ENCODE assay signal across 8 cellular contexts in the genomic region with DNA sequence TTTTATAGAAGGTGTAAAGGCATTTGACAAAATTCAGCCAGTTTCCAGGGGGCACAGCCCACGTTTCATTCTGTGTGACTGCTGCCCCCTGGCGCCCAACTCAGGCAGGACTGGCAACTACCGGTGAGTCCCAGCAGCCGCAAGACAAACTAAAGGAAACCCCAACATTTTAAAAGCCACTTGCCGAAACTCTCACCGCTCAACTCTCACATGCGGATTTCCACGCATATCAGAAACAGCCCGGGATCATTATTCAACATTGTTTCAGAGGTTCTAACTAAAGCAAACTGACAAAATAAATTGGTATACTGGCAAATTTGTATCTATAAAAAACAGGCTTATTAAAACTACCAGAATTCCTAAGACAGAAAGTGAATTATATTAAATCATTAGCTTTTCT. TPM values are rescaled to one million over a fixed set of nuclear protein-coding genes. Genes with fewer than 3 reads are reported as not detected.
DNase-seq lines count a peak whose midpoint lies in the region; ATAC-seq and TF ChIP-seq lines count a peak whose summit lies in the region.

No MANE protein-coding gene starts in this region.

- peaks cover under 1% of the 10 kb centered on the region for H3K9me3 Mint-ChIP-seq in activated B cell treated with CpG ODN at 0.5 μM for 24 hours

- peak overlapping the region; percentile 58 for H3K4me3 Mint-ChIP-seq in activated B cell treated with CpG ODN at 0.5 μM for 24 hours

- TF ChIP-seq CTCF in activated B cell treated with CpG ODN at 0.5 μM for 24 hours (IDR thresholded peaks at IDR 0.05) (peak; percentile 97), breast epithelium (IDR thresholded peaks at IDR 0.05) (peak; percentile 62 to 88 (median 84))

- intact Hi-C loops in activated B cell treated with CpG ODN at 0.5 μM for 24 hours (cut with micrococcal nuclease) (loop anchor here (1.0 to 10.0 kb wide), 5 partner anchors 49 to 656 kb away; a partner anchor contains a TSS), breast epithelium (cut with DNase I; ENCODE audit: low total_unique reads) (loop anchor here (10.0 kb wide), 1 partner anchor 306 kb away; no protein-coding TSS in a partner anchor)

- H3K36me3 Mint-ChIP-seq in activated B cell treated with CpG ODN at 0.5 μM for 24 hours (ENCODE audit: low read depth), result peaks cover 8% of the 10 kb centered on the region

- H3K27me3 Mint-ChIP-seq in activated B cell treated with CpG ODN at 0.5 μM for 24 hours, result no peaks in the 10 kb centered on the region

- peak overlapping the region in 1 of 3 donors; percentile 23 for H3K4me3 ChIP-seq in breast epithelium

- CTCF ChIA-PET in activated B cell treated with CpG ODN at 0.5 μM for 24 hours (lab: Charles Lee), result interaction anchor here (0.6 to 3.7 kb wide), 10 partner anchors 10 to 320 kb away, joined by 3 to 51 read pairs (median 4); a partner anchor contains a TSS

- peak; percentile 71 for ATAC-seq in activated B cell treated with CpG ODN at 0.5 μM for 24 hours (ENCODE audit: low read depth)
- no peak for ATAC-seq in GM21526 (IDR thresholded peaks at IDR 0.05; ENCODE audit: low FRiP score, unreplicated experiment)

- H3K27ac Mint-ChIP-seq in activated B cell treated with CpG ODN at 0.5 μM for 24 hours, result no peak overlapping the region

- no peak for TF ChIP-seq POLR2A in breast epithelium (IDR thresholded peaks at IDR 0.05)

- no peak overlapping the region for H3K27ac ChIP-seq in breast epithelium

- POLR2A ChIA-PET in activated B cell treated with CpG ODN at 0.5 μM for 24 hours (lab: Charles Lee), result interaction anchor here (0.7 kb wide), 1 partner anchor 279 kb away, joined by 9 read pairs; no protein-coding TSS in a partner anchor

- H3K9me3 ChIP-seq in breast epithelium, result peaks cover 0 to 4% of the 10 kb centered on the region in 2 donors

- DNase-seq in NCI-H2029 treated with DMSO at 0.1 percent for 48 hours (lab: John Stamatoyannopoulos, UW), result peak; percentile 11
- DNase-seq in NCI-H2029 (lab: John Stamatoyannopoulos, UW), result no peak
- peak; percentile 14 for DNase-seq in NCI-H2107 treated with DMSO at 0.1 percent for 48 hours (lab: John Stamatoyannopoulos, UW; ENCODE audit: unreplicated experiment)
- peak; percentile 72 for DNase-seq in activated B cell treated with CpG ODN at 0.5 μM for 24 hours
- DNase-seq in breast epithelium (ENCODE audit: low spot score in 2 of 2), result peak; percentile 63 to 74
- DNase-seq in iris pigment epithelial cell (ENCODE audit: low read depth), result peak; percentile 60
- peak; percentile 72 to 81 for DNase-seq in stimulated activated CD4-positive, alpha-beta T cell treated with anti-CD3 and anti-CD28 coated beads, Interleukin-15, amount 100 ng/mL, for 48 hours (ENCODE audit: low read depth in 2 of 2)

- H3K27me3 ChIP-seq in breast epithelium, result no peaks in the 10 kb centered on the region

- no peaks in the 10 kb centered on the region for H3K36me3 ChIP-seq in breast epithelium

- H3K4me1 Mint-ChIP-seq in activated B cell treated with CpG ODN at 0.5 μM for 24 hours, result peaks cover 10% of the 10 kb centered on the region

- no peaks in the 10 kb centered on the region for H3K4me1 ChIP-seq in breast epithelium

RNA-seq across cellular contexts. Expression of a gene that starts 48.2 kb away (rescaled TPM):
- 22.6 and 23.8 TPM in 2 replicates for total RNA-seq in activated B cell treated with CpG ODN at 0.5 μM for 24 hours
- 10 to 100 TPM; 12.8 to 22.9 (median 19.6) TPM for total RNA-seq in breast epithelium

RNA-seq across cellular contexts. Expression of a gene that starts 48.7 kb away (rescaled TPM):
- 70.4 and 83.0 TPM in 2 replicates for total RNA-seq in activated B cell treated with CpG ODN at 0.5 μM for 24 hours
- 100 to 1,000 TPM in 1 of 3 donors, 10 to 100 TPM in 2; 59.7 to 116 (median 84.9) TPM for total RNA-seq in breast epithelium
